In the genomic region with DNA sequence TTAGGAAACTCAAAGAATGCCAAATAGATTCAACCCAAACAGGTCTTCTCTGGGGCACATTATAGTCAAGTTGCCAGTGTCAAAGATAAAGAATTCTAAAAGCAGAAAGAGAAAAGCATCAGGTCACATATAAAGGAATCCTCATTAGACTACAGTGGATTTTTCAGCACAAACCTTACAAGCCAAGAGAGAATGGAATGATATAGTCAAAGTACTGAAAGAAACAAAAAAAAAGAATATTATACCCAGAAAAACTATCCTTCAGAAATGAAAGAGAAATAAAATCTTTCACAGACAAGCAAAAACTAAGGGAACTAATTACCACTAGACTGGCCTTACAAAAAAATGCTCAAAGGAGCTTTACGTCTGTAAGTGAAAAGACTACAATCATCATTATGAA, we compare ENCODE assay signal across 6 cellular contexts.
"Had no signal": no experiment of that assay in that cellular context is flagged by ENCODE, and none has a peak within 500 bp of the region (broad histone marks: within the 10 kb centered on the region; RNA-seq: fewer than 3 reads in every experiment).

No MANE protein-coding gene starts in this region.

- H3K9ac ChIP-seq: KMS-11 had no signal

- H3K27ac ChIP-seq: HL-60, KMS-11 had no signal

- DNase-seq: IMR-90, KBM-7, KG1 had no signal

- H3K4me2 ChIP-seq: KMS-11 had no signal

- FAIRE-seq: HTR-8/SVneo had no signal
